1 cellular context compared by ENCODE assay signal in the genomic region with DNA sequence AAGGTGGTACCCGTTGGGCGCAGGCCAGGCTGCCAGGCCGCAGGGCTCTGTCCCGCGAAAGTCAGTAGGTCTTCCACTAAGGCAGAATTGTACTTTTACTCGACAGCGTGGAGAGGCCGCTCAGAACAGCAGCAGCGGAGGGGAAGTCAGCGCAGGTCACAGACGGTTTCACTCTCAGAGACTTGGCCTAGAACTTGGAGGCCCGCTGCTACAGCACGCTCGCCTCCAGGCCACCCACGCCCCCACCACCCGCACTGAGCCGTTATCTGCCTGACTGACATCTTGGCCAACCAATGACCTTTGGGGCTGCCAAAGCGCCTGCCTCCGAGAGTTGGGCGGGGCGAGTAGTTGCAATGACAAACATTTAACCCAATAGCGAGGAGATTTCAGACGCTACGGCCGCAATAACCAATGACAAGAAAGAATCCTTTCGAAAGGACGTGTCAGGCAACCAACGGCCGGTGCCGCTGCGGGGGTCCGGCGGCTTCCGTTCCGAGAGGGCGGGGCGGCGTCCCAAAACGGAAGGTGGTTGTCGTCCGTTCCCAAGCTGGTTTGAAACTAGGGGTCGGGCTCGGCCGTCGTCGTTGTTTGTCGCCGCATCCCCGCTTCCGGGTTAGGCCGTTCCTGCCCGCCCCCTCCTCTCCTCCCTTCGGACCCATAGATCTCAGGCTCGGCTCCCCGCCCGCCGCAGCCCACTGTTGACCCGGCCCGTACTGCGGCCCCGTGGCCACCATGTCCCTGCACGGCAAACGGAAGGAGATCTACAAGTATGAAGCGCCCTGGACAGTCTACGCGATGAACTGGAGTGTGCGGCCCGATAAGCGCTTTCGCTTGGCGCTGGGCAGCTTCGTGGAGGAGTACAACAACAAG.
TF ChIP-seq lines count a peak whose summit lies in the region.

DCAF7 (plus strand) TSS at position 532 of the 870 bp plus-strand sequence; CDS start at position 733, 201 bp downstream.

TF ChIP-seq in K562, 482 proteins besides CTCF, POLR2A, EP300 and RAD21 (continued from another document and continues in another):
- TF ChIP-seq ZBTB33 (CRISPR knock-in tag; IDR thresholded peaks at IDR 0.05) (no peak), SIN3A (IDR thresholded peaks at IDR 0.05; ENCODE audit: borderline replicate concordance in 2 of 2, control insufficient read depth in 1 of 2, low read depth in 2 of 2, low read length in 2 of 2) (peak; percentile 75 to 83), TAF1 (IDR thresholded peaks at IDR 0.05; ENCODE audit: control insufficient read depth, extremely low read depth, insufficient read depth, low read length, severe bottlenecking) (peak; percentile 78), TSC22D4 (tag; IDR thresholded peaks at IDR 0.05) (no peak), TARDBP (IDR thresholded peaks at IDR 0.05) (no peak), RFX7 (CRISPR knock-in tag; IDR thresholded peaks at IDR 0.05) (no peak), RBM34 (IDR thresholded peaks at IDR 0.05; ENCODE audit: borderline replicate concordance, insufficient read depth, low read length) (no peak), NR4A1 (CRISPR knock-in tag; IDR thresholded peaks at IDR 0.05) (0 out of 2 replicates have a peak, but pooled peaks have one; percentile 55), NR4A1 (tag; IDR thresholded peaks at IDR 0.05) (peak; percentile 39; the same call in 1 of the 2 replicates), POLR3A (IDR thresholded peaks at IDR 0.05; ENCODE audit: borderline replicate concordance, extremely low read depth, insufficient read depth, insufficient read length) (no peak), POLR2G (IDR thresholded peaks at IDR 0.05; ENCODE audit: low read depth, low read length) (peak; percentile 89), CSDE1 (IDR thresholded peaks at IDR 0.05) (no peak), ZNF232 (CRISPR knock-in tag; IDR thresholded peaks at IDR 0.05) (0 out of 2 replicates have a peak, but pooled peaks have one; percentile 83), NFRKB (IDR thresholded peaks at IDR 0.05; ENCODE audit: low read depth) (no peak), MXI1 (IDR thresholded peaks at IDR 0.05; ENCODE audit: low read depth, low read length) (no peak), POLR3G (IDR thresholded peaks at IDR 0.05; ENCODE audit: extremely low read depth, insufficient read length, insufficient replicate concordance) (no peak), ZNF274 (IDR thresholded peaks at IDR 0.05; ENCODE audit: borderline replicate concordance, low read depth, low read length) (no peak), TAF9B (IDR thresholded peaks at IDR 0.05; ENCODE audit: partially characterized antibody) (peak; percentile 52), RBM17 (IDR thresholded peaks at IDR 0.05; ENCODE audit: borderline replicate concordance, low read depth, low read length) (no peak), DEAF1 (CRISPR knock-in tag; IDR thresholded peaks at IDR 0.05) (no peak), RBM15 (IDR thresholded peaks at IDR 0.05; ENCODE audit: insufficient read depth, low read length) (no peak), CREM (IDR thresholded peaks at IDR 0.05; ENCODE audit: low read depth) (peak; percentile 79), GATA2 (CRISPR knock-in tag; IDR thresholded peaks at IDR 0.05) (peak; percentile 41; the same call in 1 of the 2 replicates), DIDO1 (tag; IDR thresholded peaks at IDR 0.05; ENCODE audit: low read depth) (0 out of 2 replicates have a peak, but pooled peaks have one; percentile 44), GABPB2 (CRISPR knock-in tag; conservative IDR thresholded peaks at IDR 0.05) (no peak), POLR2AphosphoS5 (IDR thresholded peaks at IDR 0.05; ENCODE audit: control insufficient read depth, insufficient read depth, low read depth, low read length) (peak; percentile 70), ZNF592 (IDR thresholded peaks at IDR 0.05) (no peak), SRSF7 (optimal IDR thresholded peaks at IDR 0.05; ENCODE audit: low read depth, low read length) (no peak), SPI1 (IDR thresholded peaks at IDR 0.05; ENCODE audit: borderline replicate concordance, low read depth, low read length) (0 out of 2 replicates have a peak, but pooled peaks have one; percentile 29), PRMT5 (CRISPR knock-in tag; IDR thresholded peaks at IDR 0.05) (no peak), PTRF (tag; IDR thresholded peaks at IDR 0.05) (no peak), ZBTB7A (IDR thresholded peaks at IDR 0.05; ENCODE audit: borderline replicate concordance, control insufficient read depth, low read depth, low read length) (peak; percentile 49; the same call in 1 of the 2 replicates), NR2C1 (IDR thresholded peaks at IDR 0.05) (no peak), NR2C1 (tag; IDR thresholded peaks at IDR 0.05) (peak; percentile 40; the same call in 1 of the 2 replicates), FOXA3 (CRISPR knock-in tag; conservative IDR thresholded peaks at IDR 0.05 in 1 of 2, IDR thresholded peaks at IDR 0.05 in 1 of 2) (peak in 1 of 2 experiments; percentile 81; a peak in 1 of 4 replicates), ZNF124 (CRISPR knock-in tag; IDR thresholded peaks at IDR 0.05) (no peak), ZNF668 (CRISPR knock-in tag; IDR thresholded peaks at IDR 0.05) (no peak)
- TF ChIP-seq, protein P1, sequence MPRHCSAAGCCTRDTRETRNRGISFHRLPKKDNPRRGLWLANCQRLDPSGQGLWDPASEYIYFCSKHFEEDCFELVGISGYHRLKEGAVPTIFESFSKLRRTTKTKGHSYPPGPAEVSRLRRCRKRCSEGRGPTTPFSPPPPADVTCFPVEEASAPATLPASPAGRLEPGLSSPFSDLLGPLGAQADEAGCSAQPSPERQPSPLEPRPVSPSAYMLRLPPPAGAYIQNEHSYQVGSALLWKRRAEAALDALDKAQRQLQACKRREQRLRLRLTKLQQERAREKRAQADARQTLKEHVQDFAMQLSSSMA (CRISPR knock-in tag; IDR thresholded peaks at IDR 0.05): no peak
- TF ChIP-seq, protein P2, sequence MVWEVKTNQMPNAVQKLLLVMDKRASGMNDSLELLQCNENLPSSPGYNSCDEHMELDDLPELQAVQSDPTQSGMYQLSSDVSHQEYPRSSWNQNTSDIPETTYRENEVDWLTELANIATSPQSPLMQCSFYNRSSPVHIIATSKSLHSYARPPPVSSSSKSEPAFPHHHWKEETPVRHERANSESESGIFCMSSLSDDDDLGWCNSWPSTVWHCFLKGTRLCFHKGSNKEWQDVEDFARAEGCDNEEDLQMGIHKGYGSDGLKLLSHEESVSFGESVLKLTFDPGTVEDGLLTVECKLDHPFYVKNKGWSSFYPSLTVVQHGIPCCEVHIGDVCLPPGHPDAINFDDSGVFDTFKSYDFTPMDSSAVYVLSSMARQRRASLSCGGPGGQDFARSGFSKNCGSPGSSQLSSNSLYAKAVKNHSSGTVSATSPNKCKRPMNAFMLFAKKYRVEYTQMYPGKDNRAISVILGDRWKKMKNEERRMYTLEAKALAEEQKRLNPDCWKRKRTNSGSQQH (CRISPR knock-in tag; IDR thresholded peaks at IDR 0.05): 0 out of 2 replicates have a peak, but pooled peaks have one; percentile 10
- TF ChIP-seq, protein P3, sequence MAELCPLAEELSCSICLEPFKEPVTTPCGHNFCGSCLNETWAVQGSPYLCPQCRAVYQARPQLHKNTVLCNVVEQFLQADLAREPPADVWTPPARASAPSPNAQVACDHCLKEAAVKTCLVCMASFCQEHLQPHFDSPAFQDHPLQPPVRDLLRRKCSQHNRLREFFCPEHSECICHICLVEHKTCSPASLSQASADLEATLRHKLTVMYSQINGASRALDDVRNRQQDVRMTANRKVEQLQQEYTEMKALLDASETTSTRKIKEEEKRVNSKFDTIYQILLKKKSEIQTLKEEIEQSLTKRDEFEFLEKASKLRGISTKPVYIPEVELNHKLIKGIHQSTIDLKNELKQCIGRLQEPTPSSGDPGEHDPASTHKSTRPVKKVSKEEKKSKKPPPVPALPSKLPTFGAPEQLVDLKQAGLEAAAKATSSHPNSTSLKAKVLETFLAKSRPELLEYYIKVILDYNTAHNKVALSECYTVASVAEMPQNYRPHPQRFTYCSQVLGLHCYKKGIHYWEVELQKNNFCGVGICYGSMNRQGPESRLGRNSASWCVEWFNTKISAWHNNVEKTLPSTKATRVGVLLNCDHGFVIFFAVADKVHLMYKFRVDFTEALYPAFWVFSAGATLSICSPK (IDR thresholded peaks at IDR 0.05; ENCODE audit: borderline replicate concordance): no peak
- TF ChIP-seq, protein P4, sequence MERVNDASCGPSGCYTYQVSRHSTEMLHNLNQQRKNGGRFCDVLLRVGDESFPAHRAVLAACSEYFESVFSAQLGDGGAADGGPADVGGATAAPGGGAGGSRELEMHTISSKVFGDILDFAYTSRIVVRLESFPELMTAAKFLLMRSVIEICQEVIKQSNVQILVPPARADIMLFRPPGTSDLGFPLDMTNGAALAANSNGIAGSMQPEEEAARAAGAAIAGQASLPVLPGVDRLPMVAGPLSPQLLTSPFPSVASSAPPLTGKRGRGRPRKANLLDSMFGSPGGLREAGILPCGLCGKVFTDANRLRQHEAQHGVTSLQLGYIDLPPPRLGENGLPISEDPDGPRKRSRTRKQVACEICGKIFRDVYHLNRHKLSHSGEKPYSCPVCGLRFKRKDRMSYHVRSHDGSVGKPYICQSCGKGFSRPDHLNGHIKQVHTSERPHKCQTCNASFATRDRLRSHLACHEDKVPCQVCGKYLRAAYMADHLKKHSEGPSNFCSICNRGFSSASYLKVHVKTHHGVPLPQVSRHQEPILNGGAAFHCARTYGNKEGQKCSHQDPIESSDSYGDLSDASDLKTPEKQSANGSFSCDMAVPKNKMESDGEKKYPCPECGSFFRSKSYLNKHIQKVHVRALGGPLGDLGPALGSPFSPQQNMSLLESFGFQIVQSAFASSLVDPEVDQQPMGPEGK (CRISPR knock-in tag; IDR thresholded peaks at IDR 0.05; ENCODE audit: borderline replicate concordance): no peak
- TF ChIP-seq, protein P5, sequence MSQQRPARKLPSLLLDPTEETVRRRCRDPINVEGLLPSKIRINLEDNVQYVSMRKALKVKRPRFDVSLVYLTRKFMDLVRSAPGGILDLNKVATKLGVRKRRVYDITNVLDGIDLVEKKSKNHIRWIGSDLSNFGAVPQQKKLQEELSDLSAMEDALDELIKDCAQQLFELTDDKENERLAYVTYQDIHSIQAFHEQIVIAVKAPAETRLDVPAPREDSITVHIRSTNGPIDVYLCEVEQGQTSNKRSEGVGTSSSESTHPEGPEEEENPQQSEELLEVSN (IDR thresholded peaks at IDR 0.05; ENCODE audit: borderline replicate concordance in 1 of 2, extremely low read depth in 1 of 2, insufficient read depth in 1 of 2, insufficient read length in 1 of 2, low read depth in 1 of 2, low read length in 1 of 2, poor library complexity in 1 of 2, severe bottlenecking in 1 of 2): no peak
- TF ChIP-seq, protein P6, sequence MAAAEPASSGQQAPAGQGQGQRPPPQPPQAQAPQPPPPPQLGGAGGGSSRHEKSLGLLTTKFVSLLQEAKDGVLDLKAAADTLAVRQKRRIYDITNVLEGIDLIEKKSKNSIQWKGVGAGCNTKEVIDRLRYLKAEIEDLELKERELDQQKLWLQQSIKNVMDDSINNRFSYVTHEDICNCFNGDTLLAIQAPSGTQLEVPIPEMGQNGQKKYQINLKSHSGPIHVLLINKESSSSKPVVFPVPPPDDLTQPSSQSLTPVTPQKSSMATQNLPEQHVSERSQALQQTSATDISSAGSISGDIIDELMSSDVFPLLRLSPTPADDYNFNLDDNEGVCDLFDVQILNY (CRISPR knock-in tag; IDR thresholded peaks at IDR 0.05): peak; percentile 7; the same call in 1 of the 2 replicates
